ENCODE assay signal across 8 cellular contexts in genomic region chr12:109900752-109901580, GRCh38. TPM values are rescaled to one million over a fixed set of nuclear protein-coding genes. Genes with fewer than 3 reads are reported as not detected.
DNase-seq lines count a peak whose midpoint lies in the region; ATAC-seq and TF ChIP-seq lines count a peak whose summit lies in the region.

No MANE protein-coding gene starts in this region.

- no peaks in the 10 kb centered on the region for H3K9me3 ChIP-seq in smooth muscle cell (replicated peaks; ENCODE audit: low read depth)

- peaks cover 15% of the 10 kb centered on the region for H3K4me1 Mint-ChIP-seq in activated T-helper 2 cell treated with anti-CD3 and anti-CD28 coated beads, Interferon-gamma antibody, Interleukin-2, Interleukin-4, amounts not matched to agents 10 μg/mL and 5 μg/mL and 100 μg/mL, durations not matched to agents 14 hours and 24 hours and 36 hours (ENCODE audit: low read depth)

- H2AFZ ChIP-seq in smooth muscle cell (ENCODE audit: low read depth): peak overlapping the region; percentile 94

- peak overlapping the region; percentile 73 for H3K27ac ChIP-seq in 22Rv1
- no peak overlapping the region for H3K27ac ChIP-seq in smooth muscle cell (ENCODE audit: low read depth)

- intact Hi-C loops in activated T-helper 2 cell treated with anti-CD3 and anti-CD28 coated beads, Interferon-gamma antibody, Interleukin-2, Interleukin-4, amounts not matched to agents 10 μg/mL and 5 μg/mL and 100 μg/mL, durations not matched to agents 14 hours and 24 hours and 36 hours (cut with micrococcal nuclease): loop anchor here (1.0 to 5.0 kb wide), 3 partner anchors 21 to 329 kb away; partner anchors contain the start of genes GLTP, MMAB and MVK

- no peaks in the 10 kb centered on the region for H3K27me3 Mint-ChIP-seq in activated T-helper 2 cell treated with anti-CD3 and anti-CD28 coated beads, Interferon-gamma antibody, Interleukin-2, Interleukin-4, amounts not matched to agents 10 μg/mL and 5 μg/mL and 100 μg/mL, durations not matched to agents 14 hours and 24 hours and 36 hours (ENCODE audit: low read depth)

- H3F3A ChIP-seq in smooth muscle cell (ENCODE audit: low read depth): no peaks in the 10 kb centered on the region

- no peaks in the 10 kb centered on the region for H3K9me3 Mint-ChIP-seq in activated T-helper 2 cell treated with anti-CD3 and anti-CD28 coated beads, Interferon-gamma antibody, Interleukin-2, Interleukin-4, amounts not matched to agents 10 μg/mL and 5 μg/mL and 100 μg/mL, durations not matched to agents 14 hours and 24 hours and 36 hours

- no peaks in the 10 kb centered on the region for H3K79me2 ChIP-seq in smooth muscle cell (ENCODE audit: low read depth)

- no peaks in the 10 kb centered on the region for H4K20me1 ChIP-seq in smooth muscle cell (ENCODE audit: low read depth)

- H3K4me3 Mint-ChIP-seq in activated T-helper 2 cell treated with anti-CD3 and anti-CD28 coated beads, Interferon-gamma antibody, Interleukin-2, Interleukin-4, amounts not matched to agents 10 μg/mL and 5 μg/mL and 100 μg/mL, durations not matched to agents 14 hours and 24 hours and 36 hours (ENCODE audit: low read depth): peak overlapping the region; percentile 96

- peak overlapping the region; percentile 89 for H3K4me2 ChIP-seq in smooth muscle cell

- H3K27ac Mint-ChIP-seq in activated T-helper 2 cell treated with anti-CD3 and anti-CD28 coated beads, Interferon-gamma antibody, Interleukin-2, Interleukin-4, amounts not matched to agents 10 μg/mL and 5 μg/mL and 100 μg/mL, durations not matched to agents 14 hours and 24 hours and 36 hours: peak overlapping the region; percentile 85

- H3K4me1 ChIP-seq in smooth muscle cell (ENCODE audit: low read depth): peaks cover 6% of the 10 kb centered on the region

- peak overlapping the region; percentile 76 for H3K4me3 ChIP-seq in GM06990 (replicated peaks; ENCODE audit: low read depth, low read length)
- H3K4me3 ChIP-seq in iPS-11a (ENCODE audit: low read depth, low read length): peak overlapping the region; percentile 58
- H3K4me3 ChIP-seq in smooth muscle cell: peak overlapping the region; percentile 82

- DNase-seq in GM06990 (ENCODE audit: extremely low read depth, insufficient read length) (no peak), smooth muscle cell (lab: John Stamatoyannopoulos, UW; ENCODE audit: unreplicated experiment) (no peak), superior temporal gyrus (ENCODE audit: extremely low spot score) (no peak)
- DNase-seq in activated T-helper 2 cell treated with anti-CD3 and anti-CD28 coated beads, Interferon-gamma antibody, Interleukin-2, Interleukin-4, amounts not matched to agents 10 μg/mL and 5 μg/mL and 100 μg/mL, durations not matched to agents 14 hours and 24 hours and 36 hours (ENCODE audit: low spot score): no peak

- peaks cover 8% of the 10 kb centered on the region for H3K36me3 ChIP-seq in GM06990 (ENCODE audit: control insufficient read depth, insufficient read depth, low read length)
- peaks cover 3% of the 10 kb centered on the region for H3K36me3 ChIP-seq in smooth muscle cell (ENCODE audit: low read depth)

- peak overlapping the region; percentile 60 for H3K9ac ChIP-seq in smooth muscle cell (ENCODE audit: low read depth)

- no peak for TF ChIP-seq CTCF in 22Rv1 (IDR thresholded peaks at IDR 0.05)
- TF ChIP-seq CTCF in GM06990 (IDR thresholded peaks at IDR 0.05; ENCODE audit: insufficient read depth, low read length, poor library complexity, severe bottlenecking): no peak
- TF ChIP-seq CTCF in smooth muscle cell (IDR thresholded peaks at IDR 0.05; ENCODE audit: borderline replicate concordance, insufficient read depth, poor library complexity, severe bottlenecking): no peak

- H3K36me3 Mint-ChIP-seq in activated T-helper 2 cell treated with anti-CD3 and anti-CD28 coated beads, Interferon-gamma antibody, Interleukin-2, Interleukin-4, amounts not matched to agents 10 μg/mL and 5 μg/mL and 100 μg/mL, durations not matched to agents 14 hours and 24 hours and 36 hours (ENCODE audit: low read depth): peaks cover 24% of the 10 kb centered on the region

- 3% methylated on average over 16 of the region's 16 CpGs for WGBS in smooth muscle cell (ENCODE audit: low lambda C conversion rate)

- ATAC-seq in HG03439 (IDR thresholded peaks at IDR 0.05; ENCODE audit: unreplicated experiment) (peak; percentile 26), HG03460 (IDR thresholded peaks at IDR 0.05; ENCODE audit: unreplicated experiment) (no peak)

- H3K27me3 ChIP-seq in GM06990 (replicated peaks; ENCODE audit: control insufficient read depth, insufficient read depth, low read length): no peaks in the 10 kb centered on the region
- H3K27me3 ChIP-seq in smooth muscle cell (ENCODE audit: low read depth): no peaks in the 10 kb centered on the region

RNA-seq across cellular contexts. Expression of gene TCHP, which starts 0.9 kb away (rescaled TPM):
- 26.0 and 32.6 TPM in 2 replicates for total RNA-seq in activated T-helper 2 cell treated with anti-CD3 and anti-CD28 coated beads, Interferon-gamma antibody, Interleukin-2, Interleukin-4, amounts not matched to agents 10 μg/mL and 5 μg/mL and 100 μg/mL, durations not matched to agents 14 hours and 24 hours and 36 hours
- total RNA-seq in smooth muscle cell: 4.2 and 6.6 TPM in 2 replicates
- 7.7 and 7.8 TPM in 2 replicates for polyA plus RNA-seq in smooth muscle cell

RNA-seq across cellular contexts. Expression of gene GLTP, which starts 20.6 kb away (rescaled TPM):
- total RNA-seq in activated T-helper 2 cell treated with anti-CD3 and anti-CD28 coated beads, Interferon-gamma antibody, Interleukin-2, Interleukin-4, amounts not matched to agents 10 μg/mL and 5 μg/mL and 100 μg/mL, durations not matched to agents 14 hours and 24 hours and 36 hours: 26.6 and 27.2 TPM in 2 replicates
- 46.9 and 63.5 TPM in 2 replicates for total RNA-seq in smooth muscle cell
- 38.1 and 43.4 TPM in 2 replicates for polyA plus RNA-seq in smooth muscle cell
